Comparison of ENCODE assay signal across 1 cellular context in the genomic region with DNA sequence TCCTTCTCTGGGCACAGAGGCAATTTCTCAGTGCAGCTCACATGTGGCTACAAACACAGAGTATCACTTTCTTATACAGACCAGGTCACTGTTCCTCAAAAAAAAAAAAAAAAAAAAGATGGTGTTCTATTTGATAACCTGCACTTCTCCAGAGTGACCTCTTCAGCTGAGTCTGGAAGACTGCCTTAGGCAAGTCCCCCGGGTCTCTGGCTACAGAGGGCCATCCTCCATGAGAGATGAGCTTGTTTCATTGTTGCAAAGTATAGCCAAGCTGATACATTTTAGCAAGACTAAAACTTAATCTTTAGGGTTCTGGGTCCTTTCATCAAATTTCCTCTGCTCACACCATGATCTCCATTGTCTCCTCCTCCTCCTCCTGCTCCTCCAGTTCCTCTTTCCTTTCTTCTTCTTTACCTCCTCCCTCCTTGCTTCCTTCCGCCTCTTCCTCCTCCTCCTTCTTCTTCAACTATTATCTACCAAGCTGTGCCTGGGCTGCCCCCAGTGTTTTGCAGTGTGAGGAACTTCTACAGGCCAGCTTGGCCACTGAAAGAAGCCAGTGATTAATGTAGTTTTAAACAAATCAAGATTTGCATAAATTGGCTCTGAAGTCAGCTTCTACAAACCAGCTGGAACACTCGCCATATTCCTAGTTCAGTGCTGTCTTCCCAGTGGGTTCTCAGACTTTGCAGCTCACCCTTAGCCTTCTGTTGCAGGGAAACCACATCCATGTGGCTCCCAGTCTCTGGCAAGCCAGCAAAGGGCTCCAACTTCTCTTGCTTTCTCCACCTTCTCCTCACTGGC.
TF ChIP-seq lines count a peak whose summit lies in the region.

No MANE protein-coding gene starts in this region.

TF ChIP-seq in K562, 482 proteins besides CTCF, POLR2A, EP300 and RAD21 (continued from another document and continues in another):
- TF ChIP-seq, protein P1, sequence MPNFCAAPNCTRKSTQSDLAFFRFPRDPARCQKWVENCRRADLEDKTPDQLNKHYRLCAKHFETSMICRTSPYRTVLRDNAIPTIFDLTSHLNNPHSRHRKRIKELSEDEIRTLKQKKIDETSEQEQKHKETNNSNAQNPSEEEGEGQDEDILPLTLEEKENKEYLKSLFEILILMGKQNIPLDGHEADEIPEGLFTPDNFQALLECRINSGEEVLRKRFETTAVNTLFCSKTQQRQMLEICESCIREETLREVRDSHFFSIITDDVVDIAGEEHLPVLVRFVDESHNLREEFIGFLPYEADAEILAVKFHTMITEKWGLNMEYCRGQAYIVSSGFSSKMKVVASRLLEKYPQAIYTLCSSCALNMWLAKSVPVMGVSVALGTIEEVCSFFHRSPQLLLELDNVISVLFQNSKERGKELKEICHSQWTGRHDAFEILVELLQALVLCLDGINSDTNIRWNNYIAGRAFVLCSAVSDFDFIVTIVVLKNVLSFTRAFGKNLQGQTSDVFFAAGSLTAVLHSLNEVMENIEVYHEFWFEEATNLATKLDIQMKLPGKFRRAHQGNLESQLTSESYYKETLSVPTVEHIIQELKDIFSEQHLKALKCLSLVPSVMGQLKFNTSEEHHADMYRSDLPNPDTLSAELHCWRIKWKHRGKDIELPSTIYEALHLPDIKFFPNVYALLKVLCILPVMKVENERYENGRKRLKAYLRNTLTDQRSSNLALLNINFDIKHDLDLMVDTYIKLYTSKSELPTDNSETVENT (CRISPR knock-in tag; IDR thresholded peaks at IDR 0.05), result no peak
- TF ChIP-seq, protein P2, sequence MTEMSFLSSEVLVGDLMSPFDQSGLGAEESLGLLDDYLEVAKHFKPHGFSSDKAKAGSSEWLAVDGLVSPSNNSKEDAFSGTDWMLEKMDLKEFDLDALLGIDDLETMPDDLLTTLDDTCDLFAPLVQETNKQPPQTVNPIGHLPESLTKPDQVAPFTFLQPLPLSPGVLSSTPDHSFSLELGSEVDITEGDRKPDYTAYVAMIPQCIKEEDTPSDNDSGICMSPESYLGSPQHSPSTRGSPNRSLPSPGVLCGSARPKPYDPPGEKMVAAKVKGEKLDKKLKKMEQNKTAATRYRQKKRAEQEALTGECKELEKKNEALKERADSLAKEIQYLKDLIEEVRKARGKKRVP (CRISPR knock-in tag; IDR thresholded peaks at IDR 0.05), result no peak
- TF ChIP-seq HMG20B (CRISPR knock-in tag; IDR thresholded peaks at IDR 0.05), result no peak
- no peak for TF ChIP-seq GABPB2 (CRISPR knock-in tag; conservative IDR thresholded peaks at IDR 0.05)
- no peak for TF ChIP-seq DDX20 (tag; IDR thresholded peaks at IDR 0.05; ENCODE audit: low read depth)
- TF ChIP-seq, protein P3, sequence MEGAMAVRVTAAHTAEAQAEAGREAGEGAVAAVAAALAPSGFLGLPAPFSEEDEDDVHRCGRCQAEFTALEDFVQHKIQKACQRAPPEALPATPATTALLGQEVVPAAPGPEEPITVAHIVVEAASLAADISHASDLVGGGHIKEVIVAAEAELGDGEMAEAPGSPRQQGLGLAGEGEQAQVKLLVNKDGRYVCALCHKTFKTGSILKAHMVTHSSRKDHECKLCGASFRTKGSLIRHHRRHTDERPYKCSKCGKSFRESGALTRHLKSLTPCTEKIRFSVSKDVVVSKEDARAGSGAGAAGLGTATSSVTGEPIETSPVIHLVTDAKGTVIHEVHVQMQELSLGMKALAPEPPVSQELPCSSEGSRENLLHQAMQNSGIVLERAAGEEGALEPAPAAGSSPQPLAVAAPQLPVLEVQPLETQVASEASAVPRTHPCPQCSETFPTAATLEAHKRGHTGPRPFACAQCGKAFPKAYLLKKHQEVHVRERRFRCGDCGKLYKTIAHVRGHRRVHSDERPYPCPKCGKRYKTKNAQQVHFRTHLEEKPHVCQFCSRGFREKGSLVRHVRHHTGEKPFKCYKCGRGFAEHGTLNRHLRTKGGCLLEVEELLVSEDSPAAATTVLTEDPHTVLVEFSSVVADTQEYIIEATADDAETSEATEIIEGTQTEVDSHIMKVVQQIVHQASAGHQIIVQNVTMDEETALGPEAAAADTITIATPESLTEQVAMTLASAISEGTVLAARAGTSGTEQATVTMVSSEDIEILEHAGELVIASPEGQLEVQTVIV (CRISPR knock-in tag; IDR thresholded peaks at IDR 0.05; ENCODE audit: borderline replicate concordance), result no peak
- no peak for TF ChIP-seq ZNF766 (CRISPR knock-in tag; conservative IDR thresholded peaks at IDR 0.05)
- TF ChIP-seq, protein P4, sequence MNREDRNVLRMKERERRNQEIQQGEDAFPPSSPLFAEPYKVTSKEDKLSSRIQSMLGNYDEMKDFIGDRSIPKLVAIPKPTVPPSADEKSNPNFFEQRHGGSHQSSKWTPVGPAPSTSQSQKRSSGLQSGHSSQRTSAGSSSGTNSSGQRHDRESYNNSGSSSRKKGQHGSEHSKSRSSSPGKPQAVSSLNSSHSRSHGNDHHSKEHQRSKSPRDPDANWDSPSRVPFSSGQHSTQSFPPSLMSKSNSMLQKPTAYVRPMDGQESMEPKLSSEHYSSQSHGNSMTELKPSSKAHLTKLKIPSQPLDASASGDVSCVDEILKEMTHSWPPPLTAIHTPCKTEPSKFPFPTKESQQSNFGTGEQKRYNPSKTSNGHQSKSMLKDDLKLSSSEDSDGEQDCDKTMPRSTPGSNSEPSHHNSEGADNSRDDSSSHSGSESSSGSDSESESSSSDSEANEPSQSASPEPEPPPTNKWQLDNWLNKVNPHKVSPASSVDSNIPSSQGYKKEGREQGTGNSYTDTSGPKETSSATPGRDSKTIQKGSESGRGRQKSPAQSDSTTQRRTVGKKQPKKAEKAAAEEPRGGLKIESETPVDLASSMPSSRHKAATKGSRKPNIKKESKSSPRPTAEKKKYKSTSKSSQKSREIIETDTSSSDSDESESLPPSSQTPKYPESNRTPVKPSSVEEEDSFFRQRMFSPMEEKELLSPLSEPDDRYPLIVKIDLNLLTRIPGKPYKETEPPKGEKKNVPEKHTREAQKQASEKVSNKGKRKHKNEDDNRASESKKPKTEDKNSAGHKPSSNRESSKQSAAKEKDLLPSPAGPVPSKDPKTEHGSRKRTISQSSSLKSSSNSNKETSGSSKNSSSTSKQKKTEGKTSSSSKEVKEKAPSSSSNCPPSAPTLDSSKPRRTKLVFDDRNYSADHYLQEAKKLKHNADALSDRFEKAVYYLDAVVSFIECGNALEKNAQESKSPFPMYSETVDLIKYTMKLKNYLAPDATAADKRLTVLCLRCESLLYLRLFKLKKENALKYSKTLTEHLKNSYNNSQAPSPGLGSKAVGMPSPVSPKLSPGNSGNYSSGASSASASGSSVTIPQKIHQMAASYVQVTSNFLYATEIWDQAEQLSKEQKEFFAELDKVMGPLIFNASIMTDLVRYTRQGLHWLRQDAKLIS (CRISPR knock-in tag; IDR thresholded peaks at IDR 0.05), result no peak
- TF ChIP-seq ZNF764 (CRISPR knock-in tag; IDR thresholded peaks at IDR 0.05; ENCODE audit: low read depth), result no peak
- no peak for TF ChIP-seq CBFB (CRISPR knock-in tag; IDR thresholded peaks at IDR 0.05)
- TF ChIP-seq, protein P5, sequence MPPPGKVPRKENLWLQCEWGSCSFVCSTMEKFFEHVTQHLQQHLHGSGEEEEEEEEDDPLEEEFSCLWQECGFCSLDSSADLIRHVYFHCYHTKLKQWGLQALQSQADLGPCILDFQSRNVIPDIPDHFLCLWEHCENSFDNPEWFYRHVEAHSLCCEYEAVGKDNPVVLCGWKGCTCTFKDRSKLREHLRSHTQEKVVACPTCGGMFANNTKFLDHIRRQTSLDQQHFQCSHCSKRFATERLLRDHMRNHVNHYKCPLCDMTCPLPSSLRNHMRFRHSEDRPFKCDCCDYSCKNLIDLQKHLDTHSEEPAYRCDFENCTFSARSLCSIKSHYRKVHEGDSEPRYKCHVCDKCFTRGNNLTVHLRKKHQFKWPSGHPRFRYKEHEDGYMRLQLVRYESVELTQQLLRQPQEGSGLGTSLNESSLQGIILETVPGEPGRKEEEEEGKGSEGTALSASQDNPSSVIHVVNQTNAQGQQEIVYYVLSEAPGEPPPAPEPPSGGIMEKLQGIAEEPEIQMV (tag; conservative IDR thresholded peaks at IDR 0.05; ENCODE audit: low read depth), result no peak; the same call in 1 of the 2 replicates
- TF ChIP-seq, protein P6, sequence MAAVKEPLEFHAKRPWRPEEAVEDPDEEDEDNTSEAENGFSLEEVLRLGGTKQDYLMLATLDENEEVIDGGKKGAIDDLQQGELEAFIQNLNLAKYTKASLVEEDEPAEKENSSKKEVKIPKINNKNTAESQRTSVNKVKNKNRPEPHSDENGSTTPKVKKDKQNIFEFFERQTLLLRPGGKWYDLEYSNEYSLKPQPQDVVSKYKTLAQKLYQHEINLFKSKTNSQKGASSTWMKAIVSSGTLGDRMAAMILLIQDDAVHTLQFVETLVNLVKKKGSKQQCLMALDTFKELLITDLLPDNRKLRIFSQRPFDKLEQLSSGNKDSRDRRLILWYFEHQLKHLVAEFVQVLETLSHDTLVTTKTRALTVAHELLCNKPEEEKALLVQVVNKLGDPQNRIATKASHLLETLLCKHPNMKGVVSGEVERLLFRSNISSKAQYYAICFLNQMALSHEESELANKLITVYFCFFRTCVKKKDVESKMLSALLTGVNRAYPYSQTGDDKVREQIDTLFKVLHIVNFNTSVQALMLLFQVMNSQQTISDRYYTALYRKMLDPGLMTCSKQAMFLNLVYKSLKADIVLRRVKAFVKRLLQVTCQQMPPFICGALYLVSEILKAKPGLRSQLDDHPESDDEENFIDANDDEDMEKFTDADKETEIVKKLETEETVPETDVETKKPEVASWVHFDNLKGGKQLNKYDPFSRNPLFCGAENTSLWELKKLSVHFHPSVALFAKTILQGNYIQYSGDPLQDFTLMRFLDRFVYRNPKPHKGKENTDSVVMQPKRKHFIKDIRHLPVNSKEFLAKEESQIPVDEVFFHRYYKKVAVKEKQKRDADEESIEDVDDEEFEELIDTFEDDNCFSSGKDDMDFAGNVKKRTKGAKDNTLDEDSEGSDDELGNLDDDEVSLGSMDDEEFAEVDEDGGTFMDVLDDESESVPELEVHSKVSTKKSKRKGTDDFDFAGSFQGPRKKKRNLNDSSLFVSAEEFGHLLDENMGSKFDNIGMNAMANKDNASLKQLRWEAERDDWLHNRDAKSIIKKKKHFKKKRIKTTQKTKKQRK (IDR thresholded peaks at IDR 0.05; ENCODE audit: borderline replicate concordance, low read depth, low read length), result no peak
- TF ChIP-seq ESRRB (CRISPR knock-in tag; IDR thresholded peaks at IDR 0.05; ENCODE audit: borderline replicate concordance), result no peak
- TF ChIP-seq GABPA (tag; conservative IDR thresholded peaks at IDR 0.05; ENCODE audit: low read depth), result no peak
- TF ChIP-seq, protein P7, sequence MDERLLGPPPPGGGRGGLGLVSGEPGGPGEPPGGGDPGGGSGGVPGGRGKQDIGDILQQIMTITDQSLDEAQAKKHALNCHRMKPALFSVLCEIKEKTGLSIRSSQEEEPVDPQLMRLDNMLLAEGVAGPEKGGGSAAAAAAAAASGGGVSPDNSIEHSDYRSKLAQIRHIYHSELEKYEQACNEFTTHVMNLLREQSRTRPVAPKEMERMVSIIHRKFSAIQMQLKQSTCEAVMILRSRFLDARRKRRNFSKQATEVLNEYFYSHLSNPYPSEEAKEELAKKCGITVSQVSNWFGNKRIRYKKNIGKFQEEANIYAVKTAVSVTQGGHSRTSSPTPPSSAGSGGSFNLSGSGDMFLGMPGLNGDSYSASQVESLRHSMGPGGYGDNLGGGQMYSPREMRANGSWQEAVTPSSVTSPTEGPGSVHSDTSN (CRISPR knock-in tag; IDR thresholded peaks at IDR 0.05; ENCODE audit: low read depth), result no peak
- TF ChIP-seq, protein P7 (tag; conservative IDR thresholded peaks at IDR 0.05; ENCODE audit: low read depth), result 0 out of 2 replicates have a peak, but pooled peaks have one; percentile 23
- TF ChIP-seq, protein P8, sequence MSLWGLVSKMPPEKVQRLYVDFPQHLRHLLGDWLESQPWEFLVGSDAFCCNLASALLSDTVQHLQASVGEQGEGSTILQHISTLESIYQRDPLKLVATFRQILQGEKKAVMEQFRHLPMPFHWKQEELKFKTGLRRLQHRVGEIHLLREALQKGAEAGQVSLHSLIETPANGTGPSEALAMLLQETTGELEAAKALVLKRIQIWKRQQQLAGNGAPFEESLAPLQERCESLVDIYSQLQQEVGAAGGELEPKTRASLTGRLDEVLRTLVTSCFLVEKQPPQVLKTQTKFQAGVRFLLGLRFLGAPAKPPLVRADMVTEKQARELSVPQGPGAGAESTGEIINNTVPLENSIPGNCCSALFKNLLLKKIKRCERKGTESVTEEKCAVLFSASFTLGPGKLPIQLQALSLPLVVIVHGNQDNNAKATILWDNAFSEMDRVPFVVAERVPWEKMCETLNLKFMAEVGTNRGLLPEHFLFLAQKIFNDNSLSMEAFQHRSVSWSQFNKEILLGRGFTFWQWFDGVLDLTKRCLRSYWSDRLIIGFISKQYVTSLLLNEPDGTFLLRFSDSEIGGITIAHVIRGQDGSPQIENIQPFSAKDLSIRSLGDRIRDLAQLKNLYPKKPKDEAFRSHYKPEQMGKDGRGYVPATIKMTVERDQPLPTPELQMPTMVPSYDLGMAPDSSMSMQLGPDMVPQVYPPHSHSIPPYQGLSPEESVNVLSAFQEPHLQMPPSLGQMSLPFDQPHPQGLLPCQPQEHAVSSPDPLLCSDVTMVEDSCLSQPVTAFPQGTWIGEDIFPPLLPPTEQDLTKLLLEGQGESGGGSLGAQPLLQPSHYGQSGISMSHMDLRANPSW (CRISPR knock-in tag; IDR thresholded peaks at IDR 0.05), result no peak
- no peak for TF ChIP-seq ZNF717 (CRISPR knock-in tag; IDR thresholded peaks at IDR 0.05)
- TF ChIP-seq FOXA1 (IDR thresholded peaks at IDR 0.05; ENCODE audit: borderline replicate concordance), result no peak
- TF ChIP-seq, protein P9, sequence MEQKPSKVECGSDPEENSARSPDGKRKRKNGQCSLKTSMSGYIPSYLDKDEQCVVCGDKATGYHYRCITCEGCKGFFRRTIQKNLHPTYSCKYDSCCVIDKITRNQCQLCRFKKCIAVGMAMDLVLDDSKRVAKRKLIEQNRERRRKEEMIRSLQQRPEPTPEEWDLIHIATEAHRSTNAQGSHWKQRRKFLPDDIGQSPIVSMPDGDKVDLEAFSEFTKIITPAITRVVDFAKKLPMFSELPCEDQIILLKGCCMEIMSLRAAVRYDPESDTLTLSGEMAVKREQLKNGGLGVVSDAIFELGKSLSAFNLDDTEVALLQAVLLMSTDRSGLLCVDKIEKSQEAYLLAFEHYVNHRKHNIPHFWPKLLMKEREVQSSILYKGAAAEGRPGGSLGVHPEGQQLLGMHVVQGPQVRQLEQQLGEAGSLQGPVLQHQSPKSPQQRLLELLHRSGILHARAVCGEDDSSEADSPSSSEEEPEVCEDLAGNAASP (IDR thresholded peaks at IDR 0.05), result no peak
- TF ChIP-seq CREB1 (IDR thresholded peaks at IDR 0.05), result no peak
- no peak for TF ChIP-seq CREB1 (CRISPR knock-in tag; IDR thresholded peaks at IDR 0.05)
- no peak for TF ChIP-seq HCFC1 (IDR thresholded peaks at IDR 0.05; ENCODE audit: low read depth, low read length)
